19 cellular contexts compared by ENCODE assay signal in the genomic region with DNA sequence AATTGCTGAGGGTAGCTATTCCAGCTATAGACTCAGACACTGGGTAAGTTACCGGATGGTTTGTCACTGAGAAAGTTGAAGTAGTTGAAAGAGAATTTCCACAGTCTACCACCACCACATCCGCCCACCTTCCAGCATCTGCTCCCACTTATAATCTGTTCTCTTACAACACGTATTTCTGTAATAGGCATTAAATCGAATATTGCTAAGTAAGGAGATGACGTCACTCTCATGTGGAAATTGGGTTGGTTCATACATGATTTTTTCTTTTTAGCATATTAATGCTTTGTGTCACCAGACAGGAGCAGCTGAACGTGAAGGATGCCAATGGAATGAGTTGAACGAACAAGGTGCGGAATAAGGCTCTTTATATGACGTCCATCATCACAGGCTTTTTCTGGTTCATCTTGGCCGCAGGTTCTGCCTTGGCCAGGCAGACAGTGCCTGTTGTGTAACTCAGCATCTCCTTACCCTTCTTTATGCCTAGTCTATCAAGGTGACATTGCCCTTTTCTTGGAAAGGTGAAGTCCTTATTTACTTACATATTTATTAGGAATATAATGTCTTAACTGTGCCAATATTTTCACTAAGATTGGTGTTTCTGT. TPM values are rescaled to one million over a fixed set of nuclear protein-coding genes. Genes with fewer than 3 reads are reported as not detected.
DNase-seq lines count a peak whose midpoint lies in the region; ATAC-seq, FAIRE-seq and TF ChIP-seq lines count a peak whose summit lies in the region.
"Had no signal": no experiment of that assay in that cellular context is flagged by ENCODE, and none has a peak within 500 bp of the region (broad histone marks: within the 10 kb centered on the region; RNA-seq: fewer than 3 reads in every experiment).

No MANE protein-coding gene starts in this region.

- H3K79me2 ChIP-seq in HepG2 (ENCODE audit: insufficient read depth, low read length) (no peaks in the 10 kb centered on the region), K562 (ENCODE audit: control insufficient read depth, insufficient read depth, low read length) (peaks cover 8% of the 10 kb centered on the region; the same call in 2 of the 3 replicates)

- 98% methylated on average over 10 of the region's 10 CpGs for WGBS in HepG2 (ENCODE audit: low lambda C conversion rate)
- WGBS in right lobe of liver (ENCODE audit: insufficient coverage, low coverage, low lambda C conversion rate, missing lambda C conversion rate): 95% methylated on average over 7 of the region's 10 CpGs
- 93% methylated on average over 10 of the region's 10 CpGs for WGBS in K562 (ENCODE audit: insufficient coverage, low coverage, missing lambda C conversion rate)

- TF ChIP-seq CTCF in HepG2 (CRISPR knock-in tag; IDR thresholded peaks at IDR 0.05) (no peak), right lobe of liver (IDR thresholded peaks at IDR 0.05) (no peak), K562 (IDR thresholded peaks at IDR 0.05 in 2 of 3, conservative IDR thresholded peaks at IDR 0.05 in 1 of 3; ENCODE audit: insufficient read depth in 2 of 3, low read depth in 1 of 3, low read length in 3 of 3) (no peak), natural killer cell (IDR thresholded peaks at IDR 0.05) (no peak)

- H2AFZ ChIP-seq in HepG2 (ENCODE audit: low read length) (no peak overlapping the region), K562 (ENCODE audit: low read depth, low read length) (no peak overlapping the region)

- no peak overlapping the region for H3K4me3 ChIP-seq in HepG2 (replicated peaks in 1 of 3; ENCODE audit: insufficient read depth in 1 of 3, low read depth in 2 of 3, low read length in 3 of 3)
- H3K4me3 ChIP-seq in right lobe of liver: no peak overlapping the region
- H3K4me3 ChIP-seq in K562: no peak overlapping the region
- H3K4me3 ChIP-seq: GM12878, MG63 had no signal

- no peaks in the 10 kb centered on the region for H3K27me3 Mint-ChIP-seq in natural killer cell (ENCODE audit: low read depth in 2 of 2)

- H3K4me1 ChIP-seq in HepG2 (ENCODE audit: insufficient read depth, low read length): no peaks in the 10 kb centered on the region
- H3K4me1 ChIP-seq in right lobe of liver: no peaks in the 10 kb centered on the region
- H3K4me1 ChIP-seq in K562 (replicated peaks in 1 of 2; ENCODE audit: control insufficient read depth in 2 of 2, insufficient read depth in 2 of 2, low read length in 2 of 2): no peaks in the 10 kb centered on the region

- ATAC-seq in HepG2: no peak
- ATAC-seq in right lobe of liver: no peak
- ATAC-seq in K562: no peak
- ATAC-seq in natural killer cell: no peak
- ATAC-seq in sciatic nerve: no peak
- ATAC-seq: GM12878, PC-3, SK-N-SH treated with all-trans-retinoic acid at 6 μM for 48 hours had no signal

- peaks cover 7% of the 10 kb centered on the region for H3K36me3 Mint-ChIP-seq in natural killer cell

- peaks cover 7 to 13% of the 10 kb centered on the region in 2 donors for H3K4me1 Mint-ChIP-seq in natural killer cell

- TF ChIP-seq RAD21 in HepG2 (CRISPR knock-in tag; IDR thresholded peaks at IDR 0.05) (no peak), K562 (CRISPR knock-in tag; conservative IDR thresholded peaks at IDR 0.05 in 1 of 2, IDR thresholded peaks at IDR 0.05 in 1 of 2) (no peak)

- TF ChIP-seq POLR2A in HepG2 (IDR thresholded peaks at IDR 0.05; ENCODE audit: insufficient read depth in 1 of 2, low read depth in 2 of 2, low read length in 2 of 2): no peak
- TF ChIP-seq POLR2A in right lobe of liver (IDR thresholded peaks at IDR 0.05): no peak
- no peak for TF ChIP-seq POLR2A in K562 (conservative IDR thresholded peaks at IDR 0.05)

- H3K27ac Mint-ChIP-seq in natural killer cell: no peak overlapping the region
- H3K27ac Mint-ChIP-seq: CD14-positive monocyte had no signal

- no peak overlapping the region for H3K27ac ChIP-seq in HepG2 (ENCODE audit: extremely low read length, insufficient read depth, low read length)
- H3K27ac ChIP-seq in right lobe of liver: no peak overlapping the region
- H3K27ac ChIP-seq in K562 (ENCODE audit: extremely low read depth, low read depth, low read length): no peak overlapping the region
- H3K27ac ChIP-seq: RWPE1 had no signal

- intact Hi-C loops in HepG2 (cut with micrococcal nuclease; ENCODE audit: unreplicated experiment): no loop called here
- intact Hi-C loops in right lobe of liver (cut with DNase I): no loop called here
- intact Hi-C loops in K562 (cut with micrococcal nuclease): loop anchor here (5.0 kb wide), 1 partner anchor 296 kb away; the partner anchor contains the start of gene MAP4K3
- intact Hi-C loops in head of caudate nucleus (cut with DNase I): no loop called here
- intact Hi-C loops in natural killer cell (cut with micrococcal nuclease): no loop called here
- intact Hi-C loops in sciatic nerve (cut with DNase I): no loop called here

- H3K4me2 ChIP-seq in HepG2 (ENCODE audit: low read depth, low read length) (no peak overlapping the region), K562 (ENCODE audit: insufficient read depth, low read length) (no peak overlapping the region)

- TF ChIP-seq EP300 in HepG2 (IDR thresholded peaks at IDR 0.05; ENCODE audit: low read depth in 2 of 2, low read length in 2 of 2) (no peak), HepG2 (CRISPR knock-in tag; IDR thresholded peaks at IDR 0.05; ENCODE audit: borderline replicate concordance) (no peak), K562 (IDR thresholded peaks at IDR 0.05; ENCODE audit: low read length) (no peak)

- H3K9me3 ChIP-seq in HepG2 (ENCODE audit: low read length) (no peaks in the 10 kb centered on the region), right lobe of liver (no peaks in the 10 kb centered on the region), K562 (replicated peaks; ENCODE audit: control insufficient read depth, insufficient read depth, low read depth, low read length) (no peaks in the 10 kb centered on the region)
- H3K9me3 ChIP-seq: MG63 had no signal

- CTCF ChIA-PET in HepG2 (lab: Yijun Ruan, JAX; ENCODE audit: low intra/inter-chr PET ratio, low total read pairs): no interaction called here
- CTCF ChIA-PET in K562 (lab: Yijun Ruan, JAX; ENCODE audit: low intra/inter-chr PET ratio): no interaction called here

- POLR2A ChIA-PET in HepG2 (lab: Yijun Ruan, JAX) (interaction anchor here (1.2 kb wide), 1 partner anchor 42 kb away, joined by 3 read pairs; no protein-coding TSS in a partner anchor), K562 (lab: Yijun Ruan, JAX) (interaction anchor here (0.6 kb wide), 1 partner anchor 122 kb away, joined by 3 read pairs; no protein-coding TSS in a partner anchor)

- H3K9ac ChIP-seq in HepG2 (ENCODE audit: insufficient read depth, low read depth, low read length) (no peak overlapping the region), K562 (ENCODE audit: insufficient read depth in 1 of 2, low read depth in 2 of 2, low read length in 2 of 2) (no peak overlapping the region)

- BruUV-seq in HepG2 (replicated peaks; lab: Mats Ljungman, UMichigan): TSS peak; percentile 28
- TSS peak; percentile 22 for BruUV-seq in K562 (replicated peaks; lab: Mats Ljungman, UMichigan)

- DNase-seq in HepG2 (ENCODE audit: low spot score): no peak
- DNase-seq in right lobe of liver: no peak
- no peak for DNase-seq in K562 (ENCODE audit: extremely low read depth in 1 of 4, low spot score in 3 of 4)
- peak in 26 of 42 donors; percentile 11 to 84 (median 53) for DNase-seq in head of caudate nucleus
- no peak for DNase-seq in urothelium cell line (ENCODE audit: low spot score)
- no peak for DNase-seq in natural killer cell
- no peak for DNase-seq in sciatic nerve (ENCODE audit: low spot score)
- DNase-seq in EL: no peak
- DNase-seq: MG63, NCI-H1048, NCI-H1436, NCI-H2029, NCI-H526, PC-3, SIG-M5 had no signal

- H3K36me3 ChIP-seq in HepG2 (replicated peaks in 1 of 2; ENCODE audit: control insufficient read depth in 1 of 2, insufficient read depth in 2 of 2, low read length in 2 of 2) (peaks cover 14 to 39% of the 10 kb centered on the region in 2 experiments), right lobe of liver (peaks cover 0 to 7% (median 0%) of the 10 kb centered on the region in 4 donors), K562 (ENCODE audit: control insufficient read depth, insufficient read depth, low read length) (peaks cover 51% of the 10 kb centered on the region)

- H3K27me3 ChIP-seq in HepG2 (ENCODE audit: control insufficient read depth in 1 of 2, insufficient read depth in 2 of 2, low read length in 2 of 2) (no peaks in the 10 kb centered on the region), right lobe of liver (no peaks in the 10 kb centered on the region), K562 (ENCODE audit: control insufficient read depth in 2 of 2, insufficient read depth in 2 of 2, low read length in 2 of 2) (no peaks in the 10 kb centered on the region)
- H3K27me3 ChIP-seq: MG63 had no signal

- H3K9me3 Mint-ChIP-seq in natural killer cell: no peaks in the 10 kb centered on the region

- H4K20me1 ChIP-seq in HepG2 (ENCODE audit: insufficient read depth, low read length) (no peaks in the 10 kb centered on the region), K562 (replicated peaks; ENCODE audit: control insufficient read depth, insufficient read depth, low read length) (peaks cover 2% of the 10 kb centered on the region; the same call in 1 of the 2 replicates)

- H3K9me1 ChIP-seq in K562 (ENCODE audit: control insufficient read depth, insufficient read depth, low read length): no peaks in the 10 kb centered on the region

- no peak for FAIRE-seq in HepG2 (lab: Jason Lieb, UNC)
- FAIRE-seq in K562 (lab: Jason Lieb, UNC): no peak
- peak; percentile 92 for FAIRE-seq in urothelium cell line (lab: Jason Lieb, UNC)
- FAIRE-seq: GM12878 had no signal

- no peak overlapping the region for H3K4me3 Mint-ChIP-seq in natural killer cell
- H3K4me3 Mint-ChIP-seq: CD14-positive monocyte had no signal

- in situ Hi-C loops in HepG2 (cut with HindIII; ENCODE audit: extremely low pct_ligation_motif_present, low pct_unique_long_range_greater_than_20kb) (loop anchor here (5.0 kb wide), 1 partner anchor 351 kb away; no protein-coding TSS in a partner anchor), K562 (cut with MboI) (no loop called here)

RNA-seq across cellular contexts. Expression of gene THUMPD2, which starts 45.9 kb away (rescaled TPM):
- total RNA-seq in HepG2 (2016; rRNA removed; fragmentation: Illumina TruSeq; extraction: Trizol): 15.6 and 21.2 TPM in 2 replicates
- total RNA-seq in HepG2 (2016; cell fraction: cytosol; rRNA removed; fragmentation: Illumina TruSeq; extraction: Trizol; ENCODE audit: low read depth): 5.0 and 7.1 TPM in 2 replicates
- total RNA-seq in HepG2 (2016; cell fraction: insoluble cytoplasmic fraction; rRNA removed; fragmentation: Illumina TruSeq; extraction: Trizol): 18.0 and 20.6 TPM in 2 replicates
- 7.0 and 9.7 TPM in 2 replicates for total RNA-seq in HepG2 (2016; cell fraction: membrane; rRNA removed; fragmentation: Illumina TruSeq; extraction: Trizol)
- total RNA-seq in HepG2 (2016; cell fraction: nucleus; rRNA removed; fragmentation: Illumina TruSeq; extraction: Trizol): 25.7 and 29.0 TPM in 2 replicates
- 11.8 and 12.2 TPM in 2 replicates for polyA plus RNA-seq in HepG2 (2011; rRNA removed)
- polyA plus RNA-seq in HepG2 (2011; cell fraction: cytosol; rRNA removed): 4.0 and 5.9 TPM in 2 replicates
- polyA plus RNA-seq in HepG2 (2011; cell fraction: nucleus; rRNA removed): 11.5 and 14.3 TPM in 2 replicates
- polyA plus RNA-seq in HepG2 (2012): 11.8 and 15.7 TPM in 2 replicates
- polyA plus RNA-seq in HepG2 (2016; cell fraction: cytosol; fragmentation: Illumina TruSeq; extraction: Trizol; ENCODE audit: low read depth): 2.6 and 2.8 TPM in 2 replicates
- 20.7 and 21.6 TPM in 2 replicates for polyA plus RNA-seq in HepG2 (2016; cell fraction: insoluble cytoplasmic fraction; fragmentation: Illumina TruSeq; extraction: Trizol; ENCODE audit: low read depth)
- polyA plus RNA-seq in HepG2 (2016; cell fraction: membrane; fragmentation: Illumina TruSeq; extraction: Trizol; ENCODE audit: low read depth): 4.4 and 5.0 TPM in 2 replicates
- polyA plus RNA-seq in HepG2 (2016; cell fraction: nucleus; fragmentation: Illumina TruSeq; extraction: Trizol; ENCODE audit: insufficient read depth, low read depth): 29.8 and 30.6 TPM in 2 replicates
- polyA minus RNA-seq in HepG2 (2011; rRNA and poly(A)+ RNA removed; ENCODE audit: low replicate concordance): 5.8 and 11.7 TPM in 2 replicates
- polyA minus RNA-seq in HepG2 (2011; cell fraction: cytosol; rRNA and poly(A)+ RNA removed): 2.6 and 4.5 TPM in 2 replicates
- polyA minus RNA-seq in HepG2 (2011; cell fraction: nucleus; rRNA and poly(A)+ RNA removed): 34.9 and 67.8 TPM in 2 replicates
- total RNA-seq in right lobe of liver: 1 to 10 TPM; 1.6 to 4.3 (median 3.4) TPM
- total RNA-seq in K562 (2011; cell fraction: chromatin; rRNA removed; ENCODE audit: low replicate concordance): 19.7 and 76.3 TPM in 2 replicates
- 10.5 and 16.2 TPM in 2 replicates for total RNA-seq in K562 (2011; cell fraction: nucleolus; rRNA removed)
- 25.3 and 42.7 TPM in 2 replicates for total RNA-seq in K562 (2011; cell fraction: nucleoplasm; rRNA removed)
- 13.8 and 17.3 TPM in 2 replicates for total RNA-seq in K562 (2014; rRNA removed)
- 35.0 and 39.8 TPM in 2 replicates for total RNA-seq in K562 (2014; rRNA removed; fragmentation: Illumina TruSeq; extraction: Trizol)
- total RNA-seq in K562 (2015; rRNA removed; fragmentation: Illumina TruSeq; extraction: Trizol): 30.6 and 31.9 TPM in 2 replicates
- 18.1 and 18.8 TPM in 2 replicates for total RNA-seq in K562 (2021)
- polyA plus RNA-seq in K562 (2011; rRNA removed): 34.7 and 40.4 TPM in 2 replicates
- polyA plus RNA-seq in K562 (2011; cell fraction: cytosol; rRNA removed): 7.1 and 11.6 TPM in 2 replicates
- polyA plus RNA-seq in K562 (2011; cell fraction: nucleus; rRNA removed): 24.8 and 29.6 TPM in 2 replicates
- 13.8 and 14.9 TPM in 2 replicates for polyA plus RNA-seq in K562 (2012)
- 22.3 and 24.0 TPM in 2 replicates for polyA plus RNA-seq in K562 (2014; fragmentation: Illumina TruSeq; extraction: Trizol)
- polyA plus RNA-seq in K562 (2014; fragmentation: Nextera tagmentation; extraction: Ambion mirVana): 10 to 100 TPM in 1 of 2 experiments, 1 to 10 TPM in 1; 9.6 to 15.1 TPM
- polyA plus RNA-seq in K562 (2014; rRNA removed): 30.2 and 30.7 TPM in 2 replicates
- 26.1 and 27.0 TPM in 2 replicates for polyA minus RNA-seq in K562 (2011; rRNA and poly(A)+ RNA removed)
- 5.6 and 8.6 TPM in 2 replicates for polyA minus RNA-seq in K562 (2011; cell fraction: cytosol; rRNA and poly(A)+ RNA removed)
- 30.6 and 48.5 TPM in 2 replicates for polyA minus RNA-seq in K562 (2011; cell fraction: nucleus; rRNA and poly(A)+ RNA removed)
- total RNA-seq in natural killer cell: 10 to 100 TPM; 12.7 to 17.8 (median 13.4) TPM
- total RNA-seq in sciatic nerve: 17.8 TPM

Comparison
In these comparisons a context has a peak if more than half of its experiments do, and no peak if none do; other contexts are left out.
1. DNase-seq: peak in head of caudate nucleus (26 of 42); none in HepG2 (single experiment), right lobe of liver (0 of 3), K562 (0 of 4), urothelium cell line (single experiment), natural killer cell (single experiment), sciatic nerve (single experiment) and EL (single experiment).